Comparison of ENCODE assay signal across 28 cellular contexts in genomic region chr1:96039910-96040309, GRCh38.
"Had no signal": no experiment of that assay in that cellular context is flagged by ENCODE, and none has a peak within 500 bp of the region (broad histone marks: within the 10 kb centered on the region; RNA-seq: fewer than 3 reads in every experiment).

No MANE protein-coding gene starts in this region.

- H3K27me3 ChIP-seq: left lung, ovary, right atrium auricular region, right lobe of liver, stomach, testis, thyroid gland, transverse colon, upper lobe of left lung, vagina had no signal

- FAIRE-seq: islet of Langerhans, kidney had no signal

- ATAC-seq: left colon; left lung; lower lobe of right lung; natural killer cell treated with Interleukin-12 subunit alpha and Interleukin-12 subunit beta and Interleukin-15 and Interleukin-18, amount 100 ng/mL, for 72 hours; right lobe of liver; stimulated activated naive B cell treated with anti-CD40 and anti-IgM and Interleukin-4, amounts not matched to agents 10 μg/mL and 1 μg/mL and 100 μg/mL, for 72 hours; stimulated activated naive CD8-positive, alpha-beta T cell treated with anti-CD3 and anti-CD28 coated beads, Interleukin-15, Interleukin-2, amounts not matched to agents 100 U/mL and 50 U/mL, for 24 hours had no signal

- DNase-seq: hypothalamus; immature natural killer cell; kidney; left colon; left lung; lower lobe of right lung; mammary epithelial cell; mesenchymal stem cell; naive B cell; ovary; right lobe of liver; stimulated activated CD4-positive, alpha-beta T cell treated with anti-CD3 and anti-CD28 coated beads, Interleukin-12 subunit alpha, Interleukin-12 subunit beta, amount 100 ng/mL, for 4 hours; stimulated activated CD4-positive, alpha-beta T cell treated with anti-CD3 and anti-CD28 coated beads, Interleukin-15, amount 100 ng/mL, for 24 hours; stimulated activated CD4-positive, alpha-beta T cell treated with anti-CD3 and anti-CD28 coated beads, Interleukin-2, amount 100 ng/mL, for 24 hours; stimulated activated CD4-positive, alpha-beta T cell treated with anti-CD3 and anti-CD28 coated beads, Interleukin-4, amount 100 ng/mL, for 1 hour; stimulated activated naive B cell treated with anti-CD40 and anti-IgM and Interleukin-4, amounts not matched to agents 10 μg/mL and 1 μg/mL and 100 μg/mL, for 72 hours; stimulated activated naive CD8-positive, alpha-beta T cell treated with anti-CD3 and anti-CD28 coated beads, Interleukin-15, Interleukin-2, amounts not matched to agents 100 U/mL and 50 U/mL, for 24 hours; stomach; testis; thyroid gland; transverse colon; upper lobe of left lung had no signal

- H3K27ac ChIP-seq: left lung, lower lobe of right lung, ovary, right atrium auricular region, right lobe of liver, skin epidermis, stomach, testis, thyroid gland, transverse colon, upper lobe of left lung, vagina had no signal

- H3K4me1 ChIP-seq: left lung, lower lobe of right lung, right atrium auricular region, right lobe of liver, stomach, testis, thyroid gland, transverse colon, upper lobe of left lung had no signal

- H3K4me3 Mint-ChIP-seq: immature natural killer cell; naive B cell; natural killer cell treated with Interleukin-12 subunit alpha and Interleukin-12 subunit beta and Interleukin-15 and Interleukin-18, amount 100 ng/mL, for 72 hours; stimulated activated naive B cell treated with anti-CD40 and anti-IgM and Interleukin-4, amounts not matched to agents 10 μg/mL and 1 μg/mL and 100 μg/mL, for 72 hours had no signal

- H3K4me1 Mint-ChIP-seq: immature natural killer cell; naive B cell; stimulated activated naive B cell treated with anti-CD40 and anti-IgM and Interleukin-4, amounts not matched to agents 10 μg/mL and 1 μg/mL and 100 μg/mL, for 72 hours had no signal

- H3K36me3 Mint-ChIP-seq: naive B cell; natural killer cell treated with Interleukin-12 subunit alpha and Interleukin-12 subunit beta and Interleukin-15 and Interleukin-18, amount 100 ng/mL, for 72 hours; stimulated activated naive B cell treated with anti-CD40 and anti-IgM and Interleukin-4, amounts not matched to agents 10 μg/mL and 1 μg/mL and 100 μg/mL, for 72 hours had no signal

- H3K27me3 Mint-ChIP-seq: naive B cell; natural killer cell treated with Interleukin-12 subunit alpha and Interleukin-12 subunit beta and Interleukin-15 and Interleukin-18, amount 100 ng/mL, for 72 hours; progenitor cell of endocrine pancreas; stimulated activated naive B cell treated with anti-CD40 and anti-IgM and Interleukin-4, amounts not matched to agents 10 μg/mL and 1 μg/mL and 100 μg/mL, for 72 hours had no signal

- H3K36me3 ChIP-seq: left lung, lower lobe of right lung, ovary, right atrium auricular region, right lobe of liver, stomach, thyroid gland, transverse colon, upper lobe of left lung, vagina had no signal

- H3K9me3 ChIP-seq: left lung, lower lobe of right lung, ovary, right atrium auricular region, right lobe of liver, stomach, testis, thyroid gland, transverse colon, upper lobe of left lung, vagina had no signal

- H3K4me3 ChIP-seq: left lung, lower lobe of right lung, ovary, right atrium auricular region, right lobe of liver, skin epidermis, stomach, testis, thyroid gland, transverse colon, upper lobe of left lung, vagina had no signal

- H3K27ac Mint-ChIP-seq: immature natural killer cell; naive B cell; natural killer cell treated with Interleukin-12 subunit alpha and Interleukin-12 subunit beta and Interleukin-15 and Interleukin-18, amount 100 ng/mL, for 72 hours; progenitor cell of endocrine pancreas; stimulated activated naive B cell treated with anti-CD40 and anti-IgM and Interleukin-4, amounts not matched to agents 10 μg/mL and 1 μg/mL and 100 μg/mL, for 72 hours had no signal
